Comparison of ENCODE assay signal across 13 cellular contexts in the genomic region with DNA sequence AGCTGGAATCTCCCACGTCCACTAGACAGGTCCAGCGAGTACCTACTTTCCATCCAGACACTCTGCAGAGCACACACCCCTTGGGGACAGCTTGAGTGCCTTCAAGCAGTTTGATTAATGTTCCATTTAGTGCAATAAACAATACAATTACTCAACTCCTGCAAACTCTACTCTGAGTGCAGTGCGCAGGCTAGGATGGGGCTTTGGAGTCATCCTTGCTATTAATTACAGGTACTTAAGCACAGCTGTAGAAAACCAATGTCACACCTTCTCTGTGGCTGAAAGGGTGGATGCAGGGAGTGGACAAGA.
A peak's percentile ranks its signal among the peaks of the same experiment; 100 is the strongest.
DNase-seq lines count a peak whose midpoint lies in the region; ATAC-seq and TF ChIP-seq lines count a peak whose summit lies in the region.
"Had no signal": no experiment of that assay in that cellular context is flagged by ENCODE, and none has a peak within 500 bp of the region (broad histone marks: within the 10 kb centered on the region; RNA-seq: fewer than 3 reads in every experiment).

No MANE protein-coding gene starts in this region.

- DNase-seq in PC-9 (no peak), esophagus squamous epithelium (lab: John Stamatoyannopoulos, UW) (no peak), NCI-H128 (lab: John Stamatoyannopoulos, UW; ENCODE audit: unreplicated experiment) (no peak)
- DNase-seq in activated CD4-positive, alpha-beta T cell treated with anti-CD3 and anti-CD28 coated beads for 4 hours = no peak
- DNase-seq: activated CD4-positive, CD25-positive, alpha-beta regulatory T cell treated with anti-CD3 and anti-CD28 coated beads, Interleukin-2, amount 50 U/mL, for 72 hours; activated gamma-delta T cell; islet precursor cell; NCI-H1092 treated with DMSO at 0.1 percent for 48 hours; SHP77 treated with DMSO at 0.1 percent for 48 hours; stimulated activated CD4-positive, alpha-beta T cell treated with anti-CD3 and anti-CD28 coated beads, Interleukin-4, amount 100 ng/mL, for 4 hours had no signal

- H3K4me2 ChIP-seq in PC-9 = peak overlapping the region; percentile 75

- WGBS in esophagus squamous epithelium, 2 donors = 40 to 50% methylated on average over 2 of the region's 3 CpGs

- H3K4me1 ChIP-seq in HEK293 (ENCODE audit: control insufficient read depth, insufficient read depth, low read length) = peaks cover 12% of the 10 kb centered on the region
- peaks cover 22% of the 10 kb centered on the region for H3K4me1 ChIP-seq in PC-9 (replicated peaks; ENCODE audit: insufficient read depth)
- peaks cover 14 to 50% (median 30%) of the 10 kb centered on the region in 3 donors for H3K4me1 ChIP-seq in esophagus squamous epithelium

- no peak for ATAC-seq in HG03460 (IDR thresholded peaks at IDR 0.05; ENCODE audit: unreplicated experiment)

- POLR2A ChIA-PET in HEK293 (lab: Yijun Ruan, JAX) (interaction anchor here (1.5 kb wide), 1 partner anchor 48 kb away, joined by 4 read pairs; no protein-coding TSS in a partner anchor), PC-9 (lab: Charles Lee; ENCODE audit: unreplicated experiment) (no interaction called here)

- intact Hi-C loops in PC-9 (cut with micrococcal nuclease; ENCODE audit: unreplicated experiment) (loop anchor here (2.0 kb wide), 1 partner anchor 82 kb away; the partner anchor contains the start of gene MN1), esophagus squamous epithelium (cut with DNase I) (no loop called here)

- H3K79me2 ChIP-seq in PC-9 (ENCODE audit: low read depth) = no peaks in the 10 kb centered on the region

- no peaks in the 10 kb centered on the region for H3K36me3 ChIP-seq in HEK293 (ENCODE audit: control insufficient read depth in 2 of 2, insufficient read depth in 1 of 2, low read length in 2 of 2)
- no peaks in the 10 kb centered on the region for H3K36me3 ChIP-seq in PC-9 (ENCODE audit: low read depth)
- no peaks in the 10 kb centered on the region for H3K36me3 ChIP-seq in esophagus squamous epithelium

- TF ChIP-seq POLR2A in esophagus squamous epithelium (IDR thresholded peaks at IDR 0.05) = no peak

- H3F3A ChIP-seq in PC-9 (ENCODE audit: insufficient read depth, low read depth) = peaks cover 18% of the 10 kb centered on the region; the same call in 1 of the 2 replicates

- H4K20me1 ChIP-seq in PC-9 (ENCODE audit: insufficient read depth) = no peaks in the 10 kb centered on the region

- TF ChIP-seq CTCF in HEK293 (tag by site-specific recombination; IDR thresholded peaks at IDR 0.05) (no peak), PC-9 (conservative IDR thresholded peaks at IDR 0.05) (no peak), esophagus squamous epithelium (IDR thresholded peaks at IDR 0.05) (no peak)

- no TSS peak for BruUV-seq in PC-9 (replicated peaks; lab: Mats Ljungman, UMichigan)

- H3K4me3 ChIP-seq in HEK293 (ENCODE audit: low read depth, low read length) = no peak overlapping the region
- no peak overlapping the region for H3K4me3 ChIP-seq in PC-9
- H3K4me3 ChIP-seq in esophagus squamous epithelium = no peak overlapping the region
- no peak overlapping the region for H3K4me3 ChIP-seq in skin epidermis

- H3K27me3 ChIP-seq in PC-9 (ENCODE audit: insufficient read depth, low read depth) (no peaks in the 10 kb centered on the region), esophagus squamous epithelium (peaks cover 0 to 4% (median 0%) of the 10 kb centered on the region in 4 donors)

- no peaks in the 10 kb centered on the region for H3K9me3 ChIP-seq in HEK293 (ENCODE audit: control insufficient read depth, insufficient read depth, low read depth, low read length)
- no peaks in the 10 kb centered on the region for H3K9me3 ChIP-seq in PC-9 (ENCODE audit: insufficient read depth, low read depth)
- no peaks in the 10 kb centered on the region for H3K9me3 ChIP-seq in esophagus squamous epithelium

- H3K27ac ChIP-seq in HEK293 (ENCODE audit: extremely low read depth, low read depth, low read length) = peak overlapping the region; percentile 26; the same call in 1 of the 2 replicates
- peak overlapping the region; percentile 50; the same call in 1 of the 2 replicates for H3K27ac ChIP-seq in PC-9
- peak overlapping the region; percentile 70 to 89 (median 79) for H3K27ac ChIP-seq in esophagus squamous epithelium
- H3K27ac ChIP-seq in skin epidermis = peak overlapping the region in 18 of 21 experiments; percentile 18 to 84 (median 64)

- H3K9me2 ChIP-seq in PC-9 (ENCODE audit: insufficient read depth) = no peaks in the 10 kb centered on the region; the same call in 1 of the 2 replicates

- no peak overlapping the region for H2AFZ ChIP-seq in PC-9

- CTCF ChIA-PET in HEK293 (lab: Yijun Ruan, JAX) = interaction anchor here (0.6 to 0.7 kb wide), 2 partner anchors 49 to 86 kb away, joined by 3 to 5 read pairs; no protein-coding TSS in a partner anchor
- CTCF ChIA-PET in PC-9 (lab: Charles Lee) = no interaction called here

TF ChIP-seq in HEK293, 187 proteins besides CTCF, POLR2A, EP300 and RAD21:
- no peak for TF ChIP-seq PRDM1 (tag by site-specific recombination; IDR thresholded peaks at IDR 0.05)
- no peak for TF ChIP-seq ZNF214 (tag by site-specific recombination; IDR thresholded peaks at IDR 0.05; ENCODE audit: borderline replicate concordance)
- no peak for TF ChIP-seq ZNF24 (tag by site-specific recombination; IDR thresholded peaks at IDR 0.05)
- no peak for TF ChIP-seq ZNF37A (tag by site-specific recombination; IDR thresholded peaks at IDR 0.05)
- TF ChIP-seq TRIM28 (IDR thresholded peaks at IDR 0.05; ENCODE audit: borderline replicate concordance, low read length) = no peak
- TF ChIP-seq WT1 (tag by site-specific recombination; IDR thresholded peaks at IDR 0.05) = no peak
- TF ChIP-seq ZNF426 (tag by site-specific recombination; IDR thresholded peaks at IDR 0.05) = no peak
- no peak for TF ChIP-seq ZBTB7A (tag by site-specific recombination; IDR thresholded peaks at IDR 0.05; ENCODE audit: low read depth)
- TF ChIP-seq MZF1 (tag by site-specific recombination; IDR thresholded peaks at IDR 0.05; ENCODE audit: borderline replicate concordance) = no peak
- TF ChIP-seq, protein P1, sequence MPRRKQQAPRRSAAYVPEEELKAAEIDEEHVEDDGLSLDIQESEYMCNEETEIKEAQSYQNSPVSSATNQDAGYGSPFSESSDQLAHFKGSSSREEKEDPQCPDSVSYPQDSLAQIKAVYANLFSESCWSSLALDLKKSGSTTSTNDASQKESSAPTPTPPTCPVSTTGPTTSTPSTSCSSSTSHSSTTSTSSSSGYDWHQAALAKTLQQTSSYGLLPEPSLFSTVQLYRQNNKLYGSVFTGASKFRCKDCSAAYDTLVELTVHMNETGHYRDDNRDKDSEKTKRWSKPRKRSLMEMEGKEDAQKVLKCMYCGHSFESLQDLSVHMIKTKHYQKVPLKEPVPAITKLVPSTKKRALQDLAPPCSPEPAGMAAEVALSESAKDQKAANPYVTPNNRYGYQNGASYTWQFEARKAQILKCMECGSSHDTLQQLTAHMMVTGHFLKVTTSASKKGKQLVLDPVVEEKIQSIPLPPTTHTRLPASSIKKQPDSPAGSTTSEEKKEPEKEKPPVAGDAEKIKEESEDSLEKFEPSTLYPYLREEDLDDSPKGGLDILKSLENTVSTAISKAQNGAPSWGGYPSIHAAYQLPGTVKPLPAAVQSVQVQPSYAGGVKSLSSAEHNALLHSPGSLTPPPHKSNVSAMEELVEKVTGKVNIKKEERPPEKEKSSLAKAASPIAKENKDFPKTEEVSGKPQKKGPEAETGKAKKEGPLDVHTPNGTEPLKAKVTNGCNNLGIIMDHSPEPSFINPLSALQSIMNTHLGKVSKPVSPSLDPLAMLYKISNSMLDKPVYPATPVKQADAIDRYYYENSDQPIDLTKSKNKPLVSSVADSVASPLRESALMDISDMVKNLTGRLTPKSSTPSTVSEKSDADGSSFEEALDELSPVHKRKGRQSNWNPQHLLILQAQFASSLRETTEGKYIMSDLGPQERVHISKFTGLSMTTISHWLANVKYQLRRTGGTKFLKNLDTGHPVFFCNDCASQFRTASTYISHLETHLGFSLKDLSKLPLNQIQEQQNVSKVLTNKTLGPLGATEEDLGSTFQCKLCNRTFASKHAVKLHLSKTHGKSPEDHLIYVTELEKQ (tag by site-specific recombination; IDR thresholded peaks at IDR 0.05; ENCODE audit: borderline replicate concordance) = no peak
- TF ChIP-seq ZNF664 (tag by site-specific recombination; IDR thresholded peaks at IDR 0.05) = no peak
- no peak for TF ChIP-seq ZNF302 (tag by site-specific recombination; IDR thresholded peaks at IDR 0.05; ENCODE audit: low read depth)
- no peak for TF ChIP-seq KLF10 (tag by site-specific recombination; IDR thresholded peaks at IDR 0.05)
- no peak for TF ChIP-seq KLF8 (tag by site-specific recombination; IDR thresholded peaks at IDR 0.05)
- TF ChIP-seq, protein P2, sequence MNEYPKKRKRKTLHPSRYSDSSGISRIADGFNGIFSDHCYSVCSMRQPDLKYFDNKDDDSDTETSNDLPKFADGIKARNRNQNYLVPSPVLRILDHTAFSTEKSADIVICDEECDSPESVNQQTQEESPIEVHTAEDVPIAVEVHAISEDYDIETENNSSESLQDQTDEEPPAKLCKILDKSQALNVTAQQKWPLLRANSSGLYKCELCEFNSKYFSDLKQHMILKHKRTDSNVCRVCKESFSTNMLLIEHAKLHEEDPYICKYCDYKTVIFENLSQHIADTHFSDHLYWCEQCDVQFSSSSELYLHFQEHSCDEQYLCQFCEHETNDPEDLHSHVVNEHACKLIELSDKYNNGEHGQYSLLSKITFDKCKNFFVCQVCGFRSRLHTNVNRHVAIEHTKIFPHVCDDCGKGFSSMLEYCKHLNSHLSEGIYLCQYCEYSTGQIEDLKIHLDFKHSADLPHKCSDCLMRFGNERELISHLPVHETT (tag by site-specific recombination; IDR thresholded peaks at IDR 0.05) = no peak
- no peak for TF ChIP-seq GLI2 (tag by site-specific recombination; IDR thresholded peaks at IDR 0.05; ENCODE audit: borderline replicate concordance, low read depth)
- TF ChIP-seq ZNF561 (tag by site-specific recombination; IDR thresholded peaks at IDR 0.05; ENCODE audit: borderline replicate concordance) = no peak
- TF ChIP-seq ZNF555 (tag by site-specific recombination; conservative IDR thresholded peaks at IDR 0.05) = no peak

Comparison
In these comparisons a context has a peak if more than half of its experiments do, and no peak if none do; other contexts are left out.
1. H3K27ac ChIP-seq: peak in every context shown above with its lines; median percentile 79 in esophagus squamous epithelium; 64 in skin epidermis; 50 in PC-9; 26 in HEK293.